ENCODE assay signal across 11 cellular contexts in genomic region chr7:112571852-112572607, GRCh38.
A peak's percentile ranks its signal among the peaks of the same experiment; 100 is the strongest.
DNase-seq lines count a peak whose midpoint lies in the region; ATAC-seq, FAIRE-seq and TF ChIP-seq lines count a peak whose summit lies in the region.
"Had no signal": no experiment of that assay in that cellular context is flagged by ENCODE, and none has a peak within 500 bp of the region (broad histone marks: within the 10 kb centered on the region; RNA-seq: fewer than 3 reads in every experiment).

No MANE protein-coding gene starts in this region.

- no peaks in the 10 kb centered on the region for H3K9me2 ChIP-seq in PC-3 (replicated peaks; ENCODE audit: low read length)

- BruUV-seq in PC-3 (replicated peaks; lab: Mats Ljungman, UMichigan) = no TSS peak

- no peaks in the 10 kb centered on the region for H3F3A ChIP-seq in PC-3 (ENCODE audit: low read length, unreplicated experiment)

- peak; percentile 9 for TF ChIP-seq CTCF in GM20000 (IDR thresholded peaks at IDR 0.05; ENCODE audit: extremely low read depth, missing control alignments)
- TF ChIP-seq CTCF in PC-3 (conservative IDR thresholded peaks at IDR 0.05; ENCODE audit: low read depth, low read length) = no peak; the same call in 1 of the 2 replicates
- peak in 2 of 3 experiments; percentile 41 to 58 for TF ChIP-seq CTCF in keratinocyte (optimal IDR thresholded peaks at IDR 0.05 in 1 of 3, IDR thresholded peaks at IDR 0.05 in 1 of 3, conservative IDR thresholded peaks at IDR 0.05 in 1 of 3; ENCODE audit: extremely low read depth in 1 of 3, insufficient read depth in 2 of 3, low read length in 3 of 3)
- no peak for TF ChIP-seq CTCF in left lung (IDR thresholded peaks at IDR 0.05)

- H3K4me3 ChIP-seq in PC-3 (ENCODE audit: low read length) (no peak overlapping the region), keratinocyte (ENCODE audit: control insufficient read depth in 2 of 3, extremely low read depth in 1 of 3, insufficient read depth in 2 of 3, low read depth in 1 of 3, low read length in 3 of 3) (no peak overlapping the region), left lung (no peak overlapping the region)

- H3K36me3 ChIP-seq in PC-3 (ENCODE audit: low read depth, low read length) = no peaks in the 10 kb centered on the region
- no peaks in the 10 kb centered on the region for H3K36me3 ChIP-seq in keratinocyte (ENCODE audit: control insufficient read depth in 2 of 2, extremely low read depth in 1 of 2, insufficient read depth in 2 of 2, low read length in 2 of 2)
- H3K36me3 ChIP-seq in left lung = no peaks in the 10 kb centered on the region

- dilution Hi-C loops in keratinocyte (cut with MboI; ENCODE audit: extremely low pct_ligation_motif_present, low sequenced_read_pairs) = no loop called here

- CTCF ChIA-PET in PC-3 (lab: Charles Lee) = no interaction called here

- peaks cover 19% of the 10 kb centered on the region for H3K27me3 ChIP-seq in PC-3 (ENCODE audit: low read length)
- H3K27me3 ChIP-seq in keratinocyte (ENCODE audit: control insufficient read depth, extremely low read depth, insufficient read depth, low read length) = no peaks in the 10 kb centered on the region
- H3K27me3 ChIP-seq in left lung = no peaks in the 10 kb centered on the region

- intact Hi-C loops in PC-3 (cut with micrococcal nuclease) (no loop called here), left lung (cut with DNase I) (no loop called here)

- peak; percentile 2 for DNase-seq in Caki2 (ENCODE audit: low read depth)
- DNase-seq in GM20000 (ENCODE audit: low spot score) = no peak
- peak; percentile 8 for DNase-seq in PC-3
- no peak for DNase-seq in keratinocyte (ENCODE audit: low read depth, low spot score)
- no peak for DNase-seq in NCI-H2107 (lab: John Stamatoyannopoulos, UW)
- no peak for DNase-seq in NCI-H1048 (lab: John Stamatoyannopoulos, UW)
- DNase-seq in mesenteric fat pad (ENCODE audit: low spot score) = no peak
- no peak for DNase-seq in left lung
- DNase-seq: activated CD4-positive, alpha-beta T cell treated with anti-CD3 and anti-CD28 coated beads, Interleukin-2, amount 50 U/mL, for 48 hours; Kasumi-1 had no signal

- in situ Hi-C loops in Caki2 (cut with HindIII; ENCODE audit: low pct_unique_long_range_greater_than_20kb, low sequenced_read_pairs) = no loop called here

- no peaks in the 10 kb centered on the region for H3K9me1 ChIP-seq in keratinocyte (ENCODE audit: control insufficient read depth, extremely low read depth, insufficient read depth, low read length)

- H3K9ac ChIP-seq in PC-3 (ENCODE audit: low read length) (no peak overlapping the region), keratinocyte (ENCODE audit: control insufficient read depth, extremely low read depth, insufficient read depth, low read length) (no peak overlapping the region)

- peak; percentile 30; the same call in 1 of the 2 replicates for ATAC-seq in PC-3
- no peak for ATAC-seq in left lung

- peaks cover 15% of the 10 kb centered on the region for H3K4me1 ChIP-seq in PC-3 (ENCODE audit: insufficient read depth, low read length)
- H3K4me1 ChIP-seq in keratinocyte (ENCODE audit: control insufficient read depth, extremely low read depth, insufficient read depth, low read length) = no peaks in the 10 kb centered on the region
- no peaks in the 10 kb centered on the region for H3K4me1 ChIP-seq in left lung

- no peak for FAIRE-seq in keratinocyte (lab: Jason Lieb, UNC)

- H4K20me1 ChIP-seq in PC-3 (ENCODE audit: low read length) (no peaks in the 10 kb centered on the region), keratinocyte (ENCODE audit: control insufficient read depth, extremely low read depth, insufficient read depth, low read length) (no peaks in the 10 kb centered on the region)

- H3K9me3 ChIP-seq in PC-3 (ENCODE audit: low read length) (no peaks in the 10 kb centered on the region), keratinocyte (ENCODE audit: control insufficient read depth, low read depth, low read length) (no peaks in the 10 kb centered on the region), left lung (no peaks in the 10 kb centered on the region)

- H3K4me2 ChIP-seq in PC-3 (ENCODE audit: low read length) (no peak overlapping the region), keratinocyte (ENCODE audit: control insufficient read depth, extremely low read depth, insufficient read depth, low read depth, low read length) (no peak overlapping the region)

- POLR2A ChIA-PET in PC-3 (lab: Charles Lee; ENCODE audit: unreplicated experiment) = no interaction called here

- H2AFZ ChIP-seq in PC-3 (ENCODE audit: low read length) (no peak overlapping the region), keratinocyte (ENCODE audit: control insufficient read depth, low read length) (no peak overlapping the region)

- H3K27ac ChIP-seq in PC-3 (ENCODE audit: low read length) = no peak overlapping the region
- H3K27ac ChIP-seq in keratinocyte (ENCODE audit: control insufficient read depth, insufficient read depth, low read length) = no peak overlapping the region
- H3K27ac ChIP-seq in left lung = no peak overlapping the region
- H3K27ac ChIP-seq: RWPE1 had no signal

- H3K79me2 ChIP-seq in PC-3 (ENCODE audit: low read length) (no peaks in the 10 kb centered on the region), keratinocyte (ENCODE audit: control insufficient read depth, insufficient read depth, low read length) (no peaks in the 10 kb centered on the region)

Comparison
In these comparisons a context has a peak if more than half of its experiments do, and no peak if none do; other contexts are left out.
1. DNase-seq: peak in Caki2 (single experiment) and PC-3 (single experiment); none in GM20000 (single experiment), keratinocyte (single experiment), NCI-H2107 (single experiment), NCI-H1048 (single experiment), mesenteric fat pad (single experiment) and left lung (0 of 2).
2. CTCF ChIP-seq: peak in GM20000 (single experiment) and keratinocyte (2 of 3); none in PC-3 (single experiment) and left lung (0 of 2).